ENCODE assay signal across 21 cellular contexts in the genomic region with DNA sequence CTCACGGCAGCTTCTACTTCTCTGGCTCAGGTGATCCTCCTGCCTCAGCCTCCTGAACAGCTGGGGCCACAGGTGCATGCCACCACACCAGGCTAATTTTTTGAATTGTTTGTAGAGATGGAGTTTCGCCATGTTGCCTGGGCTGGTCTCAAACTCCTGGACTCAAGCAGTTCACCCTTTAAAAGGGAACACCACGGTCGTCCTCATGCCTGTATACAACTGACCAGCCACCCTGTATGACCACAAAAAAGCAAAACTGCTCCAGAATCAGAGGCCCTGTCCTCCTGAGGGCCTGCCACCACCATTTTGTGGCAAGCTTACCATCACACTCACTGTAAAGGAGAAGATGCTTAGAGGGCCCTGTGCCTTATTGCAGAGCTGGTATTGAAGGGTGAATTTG. TPM values are rescaled to one million over a fixed set of nuclear protein-coding genes. Genes with fewer than 3 reads are reported as not detected.
DNase-seq lines count a peak whose midpoint lies in the region; ATAC-seq, FAIRE-seq and TF ChIP-seq lines count a peak whose summit lies in the region.
"Had no signal": no experiment of that assay in that cellular context is flagged by ENCODE, and none has a peak within 500 bp of the region (broad histone marks: within the 10 kb centered on the region; RNA-seq: fewer than 3 reads in every experiment).

No MANE protein-coding gene starts in this region.

- H3K27me3 Mint-ChIP-seq in CD4-positive, CD25-positive, alpha-beta regulatory T cell: peaks cover 18% of the 10 kb centered on the region
- H3K27me3 Mint-ChIP-seq in stimulated activated naive B cell treated with anti-CD40 and anti-IgM and Interleukin-4, amounts not matched to agents 10 μg/mL and 1 μg/mL and 100 μg/mL, for 72 hours: peaks cover 57 to 74% of the 10 kb centered on the region in 2 donors

- no peak overlapping the region for H3K4me3 ChIP-seq in CD4-positive, CD25-positive, alpha-beta regulatory T cell (ENCODE audit: low read depth, low read length)
- H3K4me3 ChIP-seq in DND-41 (ENCODE audit: low read depth in 1 of 2, low read length in 2 of 2) (no peak overlapping the region), lung (no peak overlapping the region)

- H3K27ac ChIP-seq in CD4-positive, CD25-positive, alpha-beta regulatory T cell (ENCODE audit: insufficient read depth, low read length, poor library complexity, severe bottlenecking): no peak overlapping the region
- no peak overlapping the region for H3K27ac ChIP-seq in DND-41 (ENCODE audit: low read length)
- H3K27ac ChIP-seq in lung (ENCODE audit: low read depth in 1 of 2, low read length in 1 of 2): no peak overlapping the region
- H3K27ac ChIP-seq: KMS-11 had no signal

- peaks cover 24% of the 10 kb centered on the region for H3K79me2 ChIP-seq in DND-41 (ENCODE audit: insufficient read depth, low read length)

- H3K9me3 Mint-ChIP-seq in CD4-positive, CD25-positive, alpha-beta regulatory T cell: peaks cover 0 to 7% (median 3%) of the 10 kb centered on the region in 7 donors
- H3K9me3 Mint-ChIP-seq in stimulated activated naive B cell treated with anti-CD40 and anti-IgM and Interleukin-4, amounts not matched to agents 10 μg/mL and 1 μg/mL and 100 μg/mL, for 72 hours: peaks cover 4 to 5% of the 10 kb centered on the region in 2 donors

- peak overlapping the region in 3 of 4 donors; percentile 33 to 84 (median 39) for H3K4me3 Mint-ChIP-seq in CD4-positive, CD25-positive, alpha-beta regulatory T cell
- H3K4me3 Mint-ChIP-seq in stimulated activated naive B cell treated with anti-CD40 and anti-IgM and Interleukin-4, amounts not matched to agents 10 μg/mL and 1 μg/mL and 100 μg/mL, for 72 hours: no peak overlapping the region

- no peak for FAIRE-seq in D721Med (lab: Jason Lieb, UNC)

- H3K36me3 ChIP-seq in CD4-positive, CD25-positive, alpha-beta regulatory T cell (ENCODE audit: control insufficient read depth, insufficient read depth, low read length): no peaks in the 10 kb centered on the region
- H3K36me3 ChIP-seq in DND-41 (ENCODE audit: insufficient read depth, low read length) (no peaks in the 10 kb centered on the region), lung (ENCODE audit: control insufficient read depth in 2 of 2, insufficient read depth in 2 of 2, low read length in 2 of 2) (no peaks in the 10 kb centered on the region)

- 91 to 94% methylated on average over 4 of the region's 4 CpGs for WGBS in lung, 2 donors

- H3K27me3 ChIP-seq in CD4-positive, CD25-positive, alpha-beta regulatory T cell (ENCODE audit: control insufficient read depth, insufficient read depth, low read length): peaks cover 14% of the 10 kb centered on the region
- H3K27me3 ChIP-seq in DND-41 (ENCODE audit: insufficient read depth, low read length, poor library complexity) (no peaks in the 10 kb centered on the region), lung (ENCODE audit: control insufficient read depth, insufficient read depth) (peaks cover 3% of the 10 kb centered on the region)

- H3K4me1 Mint-ChIP-seq in CD4-positive, CD25-positive, alpha-beta regulatory T cell: peaks cover 6 to 32% (median 18%) of the 10 kb centered on the region in 4 donors
- peaks cover 10 to 24% of the 10 kb centered on the region in 2 donors for H3K4me1 Mint-ChIP-seq in stimulated activated naive B cell treated with anti-CD40 and anti-IgM and Interleukin-4, amounts not matched to agents 10 μg/mL and 1 μg/mL and 100 μg/mL, for 72 hours

- TF ChIP-seq CTCF in DND-41 (IDR thresholded peaks at IDR 0.05; ENCODE audit: borderline replicate concordance, extremely low read depth, low read length, poor library complexity, severe bottlenecking) (no peak), lung (IDR thresholded peaks at IDR 0.05; ENCODE audit: control extremely low read depth, extremely low read depth) (no peak), D721Med (IDR thresholded peaks at IDR 0.05; ENCODE audit: insufficient read depth, missing control alignments) (no peak)

- H4K20me1 ChIP-seq in DND-41 (ENCODE audit: insufficient read depth, low read length): no peaks in the 10 kb centered on the region

- no peak overlapping the region for H3K27ac Mint-ChIP-seq in CD4-positive, CD25-positive, alpha-beta regulatory T cell
- no peak overlapping the region for H3K27ac Mint-ChIP-seq in stimulated activated naive B cell treated with anti-CD40 and anti-IgM and Interleukin-4, amounts not matched to agents 10 μg/mL and 1 μg/mL and 100 μg/mL, for 72 hours

- no peak for DNase-seq in CD4-positive, CD25-positive, alpha-beta regulatory T cell
- DNase-seq in DND-41: peak; percentile 1
- peak; percentile 39 for DNase-seq in ecto neural progenitor cell (ENCODE audit: low spot score)
- DNase-seq in lung (ENCODE audit: low spot score): peak; percentile 14
- DNase-seq in NCI-H82 treated with DMSO at 0.1 percent for 48 hours (lab: John Stamatoyannopoulos, UW; ENCODE audit: unreplicated experiment): no peak
- DNase-seq in D721Med (ENCODE audit: insufficient read length, low spot score): no peak
- no peak for DNase-seq in stimulated activated naive B cell treated with anti-CD40 and anti-IgM and Interleukin-4, amounts not matched to agents 10 μg/mL and 1 μg/mL and 100 μg/mL, for 72 hours
- DNase-seq: ACHN, C1 segment of cervical spinal cord, DMS 273 treated with DMSO at 0.1 percent for 48 hours, GDM1, GOT3, MV-4-11, NCI-H1417 treated with DMSO at 0.1 percent for 48 hours, NCI-H187 treated with DMSO at 0.1 percent for 48 hours, NCI-H226, RPMI8226, SHP77 treated with DMSO at 0.1 percent for 48 hours, SK-N-SH had no signal

- no peak for ATAC-seq in CD4-positive, CD25-positive, alpha-beta regulatory T cell (ENCODE audit: low read depth in 2 of 2)
- ATAC-seq in DND-41 (ENCODE audit: insufficient read depth, low read depth) (no peak), lung (ENCODE audit: insufficient read depth, low FRiP score) (no peak)
- no peak for ATAC-seq in stimulated activated naive B cell treated with anti-CD40 and anti-IgM and Interleukin-4, amounts not matched to agents 10 μg/mL and 1 μg/mL and 100 μg/mL, for 72 hours (replicated peaks)

- no peak overlapping the region for H3K9ac ChIP-seq in DND-41 (ENCODE audit: low read depth, low read length)
- H3K9ac ChIP-seq: KMS-11, SK-N-SH had no signal

- H3K9me3 ChIP-seq in CD4-positive, CD25-positive, alpha-beta regulatory T cell (ENCODE audit: control insufficient read depth in 2 of 2, low read length in 2 of 2): peaks cover 0 to 5% of the 10 kb centered on the region in 2 experiments
- H3K9me3 ChIP-seq in DND-41 (ENCODE audit: insufficient read depth, low read length, severe bottlenecking) (no peaks in the 10 kb centered on the region), lung (ENCODE audit: control insufficient read depth in 2 of 2, insufficient read depth in 1 of 2, low read length in 1 of 2) (peaks cover 4 to 6% of the 10 kb centered on the region in 2 donors)
- H3K9me3 ChIP-seq: SK-N-SH had no signal

- H3K4me1 ChIP-seq in CD4-positive, CD25-positive, alpha-beta regulatory T cell (ENCODE audit: control insufficient read depth, insufficient read depth, low read length, poor library complexity, severe bottlenecking): peaks cover 30% of the 10 kb centered on the region
- H3K4me1 ChIP-seq in DND-41 (ENCODE audit: insufficient read depth, low read length) (peaks cover 26% of the 10 kb centered on the region), lung (ENCODE audit: control insufficient read depth in 2 of 2, insufficient read depth in 2 of 2, low read length in 2 of 2) (peaks cover 0 to 15% of the 10 kb centered on the region in 2 donors)

- no peaks in the 10 kb centered on the region for H3K36me3 Mint-ChIP-seq in CD4-positive, CD25-positive, alpha-beta regulatory T cell
- peaks cover 0 to 1% of the 10 kb centered on the region in 2 donors for H3K36me3 Mint-ChIP-seq in stimulated activated naive B cell treated with anti-CD40 and anti-IgM and Interleukin-4, amounts not matched to agents 10 μg/mL and 1 μg/mL and 100 μg/mL, for 72 hours

- no peak overlapping the region for H2AFZ ChIP-seq in DND-41 (ENCODE audit: low read depth, low read length)

- no peak overlapping the region for H3K4me2 ChIP-seq in DND-41 (ENCODE audit: insufficient read depth, low read length)
- H3K4me2 ChIP-seq: KMS-11, SK-N-SH had no signal

RNA-seq across cellular contexts. Expression of gene GLB1L3, which starts 2.2 kb away (rescaled TPM):
- total RNA-seq in CD4-positive, CD25-positive, alpha-beta regulatory T cell: 2.0 TPM
- 1 to 10 TPM; 2.1 to 3.0 (median 2.3) TPM for polyA plus RNA-seq in CD4-positive, CD25-positive, alpha-beta regulatory T cell
- total RNA-seq in lung: under 1 TPM in 1 of 2 donors, not detected in 1; 0.18 TPM
- under 1 TPM; 0.06 to 0.29 TPM for polyA plus RNA-seq in lung
- total RNA-seq: HT-29 had no signal
- polyA plus RNA-seq: SK-N-SH had no signal

RNA-seq across cellular contexts. Expression of gene ACAD8, which starts 25.0 kb away (rescaled TPM):
- total RNA-seq in CD4-positive, CD25-positive, alpha-beta regulatory T cell: 28.7 TPM
- 10 to 100 TPM; 18.6 to 22.6 (median 19.9) TPM for polyA plus RNA-seq in CD4-positive, CD25-positive, alpha-beta regulatory T cell
- 10 to 100 TPM; 34.9 to 36.3 TPM for total RNA-seq in lung
- 10 to 100 TPM; 24.7 to 25.1 TPM for polyA plus RNA-seq in lung

RNA-seq across cellular contexts. Expression of gene THYN1, which starts 25.2 kb away (rescaled TPM):
- total RNA-seq in CD4-positive, CD25-positive, alpha-beta regulatory T cell: 35.2 TPM
- polyA plus RNA-seq in CD4-positive, CD25-positive, alpha-beta regulatory T cell: 100 to 1,000 TPM; 138 to 148 (median 144) TPM
- total RNA-seq in lung: 10 to 100 TPM; 30.1 to 40.0 TPM
- 10 to 100 TPM; 31.5 to 67.4 TPM for polyA plus RNA-seq in lung

RNA-seq across cellular contexts. Expression of gene GLB1L2, which starts 53.4 kb away (rescaled TPM):
- total RNA-seq in CD4-positive, CD25-positive, alpha-beta regulatory T cell: 0.54 TPM
- polyA plus RNA-seq in CD4-positive, CD25-positive, alpha-beta regulatory T cell: under 1 TPM in 3 of 4 donors, not detected in 1; 0.11 to 0.79 (median 0.53) TPM
- total RNA-seq in lung: 10 to 100 TPM in 1 of 2 donors, 1 to 10 TPM in 1; 7.3 to 13.6 TPM
- 10 to 100 TPM in 1 of 2 donors, 1 to 10 TPM in 1; 7.1 to 11.4 TPM for polyA plus RNA-seq in lung

RNA-seq across cellular contexts. Expression of gene VPS26B, which starts 53.9 kb away (rescaled TPM):
- 65.1 TPM for total RNA-seq in CD4-positive, CD25-positive, alpha-beta regulatory T cell
- polyA plus RNA-seq in CD4-positive, CD25-positive, alpha-beta regulatory T cell: 10 to 100 TPM; 43.9 to 61.7 (median 54.3) TPM
- 10 to 100 TPM; 34.4 to 37.6 TPM for total RNA-seq in lung
- 10 to 100 TPM; 17.1 to 20.3 TPM for polyA plus RNA-seq in lung

Comparison
In these comparisons a context has a peak if more than half of its experiments do, and no peak if none do; other contexts are left out.
1. DNase-seq: peak in DND-41 (single experiment), ecto neural progenitor cell (single experiment) and lung (single experiment); none in CD4-positive, CD25-positive, alpha-beta regulatory T cell (0 of 3), NCI-H82 treated with DMSO at 0.1 percent for 48 hours (single experiment), D721Med (single experiment) and stimulated activated naive B cell treated with anti-CD40 and anti-IgM and Interleukin-4, amounts not matched to agents 10 μg/mL and 1 μg/mL and 100 μg/mL, for 72 hours (single experiment).
2. H3K4me3 Mint-ChIP-seq: peak in CD4-positive, CD25-positive, alpha-beta regulatory T cell (3 of 4); none in stimulated activated naive B cell treated with anti-CD40 and anti-IgM and Interleukin-4, amounts not matched to agents 10 μg/mL and 1 μg/mL and 100 μg/mL, for 72 hours (0 of 2).